ENCODE assay signal across 1 cellular context in genomic region chr1:57966751-57967406, GRCh38.
TF ChIP-seq lines count a peak whose summit lies in the region.

No MANE protein-coding gene starts in this region.

TF ChIP-seq in A549, 52 proteins besides CTCF, POLR2A, EP300 and RAD21 (continued from another document):
- TF ChIP-seq, protein P1, sequence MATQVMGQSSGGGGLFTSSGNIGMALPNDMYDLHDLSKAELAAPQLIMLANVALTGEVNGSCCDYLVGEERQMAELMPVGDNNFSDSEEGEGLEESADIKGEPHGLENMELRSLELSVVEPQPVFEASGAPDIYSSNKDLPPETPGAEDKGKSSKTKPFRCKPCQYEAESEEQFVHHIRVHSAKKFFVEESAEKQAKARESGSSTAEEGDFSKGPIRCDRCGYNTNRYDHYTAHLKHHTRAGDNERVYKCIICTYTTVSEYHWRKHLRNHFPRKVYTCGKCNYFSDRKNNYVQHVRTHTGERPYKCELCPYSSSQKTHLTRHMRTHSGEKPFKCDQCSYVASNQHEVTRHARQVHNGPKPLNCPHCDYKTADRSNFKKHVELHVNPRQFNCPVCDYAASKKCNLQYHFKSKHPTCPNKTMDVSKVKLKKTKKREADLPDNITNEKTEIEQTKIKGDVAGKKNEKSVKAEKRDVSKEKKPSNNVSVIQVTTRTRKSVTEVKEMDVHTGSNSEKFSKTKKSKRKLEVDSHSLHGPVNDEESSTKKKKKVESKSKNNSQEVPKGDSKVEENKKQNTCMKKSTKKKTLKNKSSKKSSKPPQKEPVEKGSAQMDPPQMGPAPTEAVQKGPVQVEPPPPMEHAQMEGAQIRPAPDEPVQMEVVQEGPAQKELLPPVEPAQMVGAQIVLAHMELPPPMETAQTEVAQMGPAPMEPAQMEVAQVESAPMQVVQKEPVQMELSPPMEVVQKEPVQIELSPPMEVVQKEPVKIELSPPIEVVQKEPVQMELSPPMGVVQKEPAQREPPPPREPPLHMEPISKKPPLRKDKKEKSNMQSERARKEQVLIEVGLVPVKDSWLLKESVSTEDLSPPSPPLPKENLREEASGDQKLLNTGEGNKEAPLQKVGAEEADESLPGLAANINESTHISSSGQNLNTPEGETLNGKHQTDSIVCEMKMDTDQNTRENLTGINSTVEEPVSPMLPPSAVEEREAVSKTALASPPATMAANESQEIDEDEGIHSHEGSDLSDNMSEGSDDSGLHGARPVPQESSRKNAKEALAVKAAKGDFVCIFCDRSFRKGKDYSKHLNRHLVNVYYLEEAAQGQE (IDR thresholded peaks at IDR 0.05): peak; percentile 64; the same call in 1 of the 2 replicates
- no peak for TF ChIP-seq CBX8 (IDR thresholded peaks at IDR 0.05)
